ENCODE assay signal across 13 cellular contexts in the genomic region with DNA sequence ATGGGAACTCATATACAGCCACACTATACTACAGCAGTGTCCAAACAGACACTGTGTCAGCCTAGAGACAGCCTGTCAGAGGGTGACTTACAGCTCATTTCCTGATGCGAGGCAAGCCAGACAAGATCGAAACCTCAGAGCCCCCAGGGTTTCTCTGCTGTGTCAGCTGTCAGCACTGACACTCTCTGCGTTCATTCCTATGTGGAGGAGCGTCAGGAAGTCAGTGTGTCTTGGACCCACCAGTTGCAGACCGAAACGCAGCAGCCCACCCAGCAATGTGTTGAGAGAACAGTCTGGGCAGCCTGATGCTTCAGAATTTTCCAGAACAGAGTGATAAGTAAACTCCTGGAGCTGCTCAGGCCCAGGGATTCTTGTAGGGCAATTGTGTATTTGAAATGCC. TPM values are rescaled to one million over a fixed set of nuclear protein-coding genes. Genes with fewer than 3 reads are reported as not detected.
DNase-seq lines count a peak whose midpoint lies in the region; ATAC-seq lines count a peak whose summit lies in the region.
"Had no signal": no experiment of that assay in that cellular context is flagged by ENCODE, and none has a peak within 500 bp of the region (broad histone marks: within the 10 kb centered on the region; RNA-seq: fewer than 3 reads in every experiment).

No MANE protein-coding gene starts in this region.

- no peaks in the 10 kb centered on the region for H3K36me3 Mint-ChIP-seq in activated T-cell treated with anti-CD3 and anti-CD28 coated beads, Interleukin-2, amount 50 U/mL, for 72 hours (ENCODE audit: insufficient read depth in 2 of 2)

- no CpG with 5 or more reads among the region's 6 CpGs for WGBS in neuronal stem cell (ENCODE audit: extremely low coverage in 2 of 2, insufficient read length in 2 of 2, insufficient replicate concordance in 1 of 2), 2 donors

- H2AFZ ChIP-seq in neuronal stem cell (ENCODE audit: low read length) (peak overlapping the region; percentile 45), Karpas-422 (ENCODE audit: low read length) (no peak overlapping the region)

- H3K27ac ChIP-seq in neuronal stem cell (replicated peaks; ENCODE audit: low read length) (no peak overlapping the region), Karpas-422 (ENCODE audit: low read length) (no peak overlapping the region)

- H3K79me1 ChIP-seq in neuronal stem cell (ENCODE audit: low read depth, low read length): no peaks in the 10 kb centered on the region

- H3K4me3 ChIP-seq in neuronal stem cell (ENCODE audit: low read length in 2 of 2) (no peak overlapping the region), Karpas-422 (ENCODE audit: low read length) (no peak overlapping the region)

- DNase-seq in ELR (ENCODE audit: low read depth) (peak; percentile 33), RPMI7951 (ENCODE audit: low read depth) (peak; percentile 19), neuronal stem cell (ENCODE audit: low spot score) (no peak), occipital lobe (lab: John Stamatoyannopoulos, UW) (no peak), Karpas-422 (no peak), NCI-H187 (lab: John Stamatoyannopoulos, UW) (no peak), SHP77 treated with DMSO at 0.1 percent for 48 hours (lab: John Stamatoyannopoulos, UW) (no peak)
- peak; percentile 29 to 38 for DNase-seq in activated T-cell treated with anti-CD3 and anti-CD28 coated beads, Interleukin-2, amount 50 U/mL, for 72 hours
- DNase-seq: anterior cingulate cortex, NCI-H774, T1000 had no signal

- H2BK15ac ChIP-seq in neuronal stem cell (ENCODE audit: low read length): no peak overlapping the region

- H3K4me1 ChIP-seq in neuronal stem cell (ENCODE audit: control insufficient read depth in 2 of 2, insufficient read depth in 1 of 2, low read depth in 1 of 2, low read length in 2 of 2) (peaks cover 3 to 7% of the 10 kb centered on the region in 2 donors), Karpas-422 (ENCODE audit: low read length) (no peaks in the 10 kb centered on the region)

- H2BK120ac ChIP-seq in neuronal stem cell (ENCODE audit: low read depth, low read length): no peak overlapping the region

- H3K36me3 ChIP-seq in neuronal stem cell (replicated peaks in 1 of 2; ENCODE audit: control insufficient read depth in 2 of 2, insufficient read depth in 2 of 2, low read length in 2 of 2): no peaks in the 10 kb centered on the region
- H3K36me3 ChIP-seq in Karpas-422 (ENCODE audit: insufficient read depth, low read length): no peaks in the 10 kb centered on the region

- ATAC-seq in activated T-cell treated with anti-CD3 and anti-CD28 coated beads, Interleukin-2, amount 50 U/mL, for 72 hours (replicated peaks in 1 of 2): peak; percentile 78 to 93

- H3K27ac Mint-ChIP-seq in activated T-cell treated with anti-CD3 and anti-CD28 coated beads, Interleukin-2, amount 50 U/mL, for 72 hours: no peak overlapping the region

- peak overlapping the region; percentile 13 for H3K9ac ChIP-seq in neuronal stem cell (ENCODE audit: low read depth, low read length, poor library complexity)
- no peak overlapping the region for H3K9ac ChIP-seq in Karpas-422 (ENCODE audit: low read length)

- H3K14ac ChIP-seq in neuronal stem cell (ENCODE audit: low read length): no peak overlapping the region

- no peak overlapping the region for H3K4ac ChIP-seq in neuronal stem cell (ENCODE audit: low read length)

- no peaks in the 10 kb centered on the region for H3K9me3 Mint-ChIP-seq in activated T-cell treated with anti-CD3 and anti-CD28 coated beads, Interleukin-2, amount 50 U/mL, for 72 hours

- H4K8ac ChIP-seq in neuronal stem cell (ENCODE audit: low read depth, low read length): no peak overlapping the region

- no peaks in the 10 kb centered on the region for H3K9me2 ChIP-seq in Karpas-422 (replicated peaks; ENCODE audit: insufficient read depth, low read length)

- no peaks in the 10 kb centered on the region for H4K20me1 ChIP-seq in Karpas-422 (ENCODE audit: insufficient read depth, low read depth, low read length)

- H3K27me3 Mint-ChIP-seq in activated T-cell treated with anti-CD3 and anti-CD28 coated beads, Interleukin-2, amount 50 U/mL, for 72 hours (ENCODE audit: low read depth): peaks cover 14% of the 10 kb centered on the region

- no peak overlapping the region for H2BK12ac ChIP-seq in neuronal stem cell (ENCODE audit: low read length)

- H3K23ac ChIP-seq in neuronal stem cell (ENCODE audit: low read depth, low read length, poor library complexity): no peak overlapping the region

- H3K27me3 ChIP-seq in neuronal stem cell (ENCODE audit: control insufficient read depth in 3 of 3, insufficient read depth in 3 of 3, low read depth in 1 of 3, low read length in 3 of 3) (peaks cover 0 to 6% (median 0%) of the 10 kb centered on the region in 3 experiments), Karpas-422 (ENCODE audit: low read length) (no peaks in the 10 kb centered on the region)

- no peak overlapping the region for H2BK5ac ChIP-seq in neuronal stem cell (ENCODE audit: low read length)

- peaks cover 20% of the 10 kb centered on the region for H3K4me1 Mint-ChIP-seq in activated T-cell treated with anti-CD3 and anti-CD28 coated beads, Interleukin-2, amount 50 U/mL, for 72 hours (ENCODE audit: low read depth)

- H3K4me2 ChIP-seq in neuronal stem cell (ENCODE audit: insufficient read depth, low read length, poor library complexity, severe bottlenecking): no peak overlapping the region
- H3K4me2 ChIP-seq in Karpas-422 (ENCODE audit: low read depth, low read length, poor library complexity, severe bottlenecking): no peak overlapping the region

- H3K18ac ChIP-seq in neuronal stem cell (ENCODE audit: low read length): peak overlapping the region; percentile 87

- no peak overlapping the region for H2AK5ac ChIP-seq in neuronal stem cell (ENCODE audit: low read depth, low read length)

- H3K9me3 ChIP-seq in neuronal stem cell (replicated peaks in 1 of 2; ENCODE audit: control insufficient read depth in 2 of 2, insufficient read depth in 1 of 2, low read depth in 1 of 2, low read length in 2 of 2): no peaks in the 10 kb centered on the region
- no peaks in the 10 kb centered on the region for H3K9me3 ChIP-seq in Karpas-422 (ENCODE audit: low read length)

- H3K4me3 Mint-ChIP-seq in activated T-cell treated with anti-CD3 and anti-CD28 coated beads, Interleukin-2, amount 50 U/mL, for 72 hours: peak overlapping the region; percentile 48 to 70

- H3K79me2 ChIP-seq in Karpas-422 (ENCODE audit: low read length): no peaks in the 10 kb centered on the region

- no peak overlapping the region for H4K91ac ChIP-seq in neuronal stem cell (ENCODE audit: low read depth, low read length, poor library complexity)

RNA-seq across cellular contexts. Expression of a gene that starts 20.6 kb away (rescaled TPM):
- 0.10 and 0.12 TPM in 2 replicates for total RNA-seq in RPMI7951 (2014; rRNA removed; shearing (Covaris generic))
- total RNA-seq in activated T-cell treated with anti-CD3 and anti-CD28 coated beads, Interleukin-2, amount 50 U/mL, for 72 hours: 1 to 10 TPM in 1 of 2 donors, under 1 TPM in 1; 0.86 to 2.1 TPM
- polyA plus RNA-seq in neuronal stem cell (2013, experiment 1 of 2): 2.6 TPM
- polyA plus RNA-seq in neuronal stem cell (2013, experiment 2 of 2): 2.8 TPM
- total RNA-seq in occipital lobe: 93.1 TPM
- 0.14 and 0.15 TPM in 2 replicates for total RNA-seq in Karpas-422 (2014; rRNA removed; shearing (Covaris generic); ENCODE audit: low replicate concordance)

RNA-seq across cellular contexts. Expression of a gene that starts 29.0 kb away (rescaled TPM):
- not detected in 2 replicates for total RNA-seq in RPMI7951 (2014; rRNA removed; shearing (Covaris generic))
- not detected for total RNA-seq in activated T-cell treated with anti-CD3 and anti-CD28 coated beads, Interleukin-2, amount 50 U/mL, for 72 hours
- polyA plus RNA-seq in neuronal stem cell (2013, experiment 1 of 2): not detected
- not detected for polyA plus RNA-seq in neuronal stem cell (2013, experiment 2 of 2)
- not detected for total RNA-seq in occipital lobe
- total RNA-seq in Karpas-422 (2014; rRNA removed; shearing (Covaris generic); ENCODE audit: low replicate concordance): not detected in 2 replicates
- total RNA-seq: endothelial cell of umbilical vein, LHCN-M2 had no signal
- polyA plus RNA-seq: endothelial cell of umbilical vein had no signal

Comparison
In these comparisons a context has a peak if more than half of its experiments do, and no peak if none do; other contexts are left out.
1. DNase-seq: peak in ELR (single experiment), RPMI7951 (single experiment) and activated T-cell treated with anti-CD3 and anti-CD28 coated beads, Interleukin-2, amount 50 U/mL, for 72 hours (2 of 2); none in neuronal stem cell (single experiment), occipital lobe (single experiment), Karpas-422 (single experiment), NCI-H187 (0 of 2) and SHP77 treated with DMSO at 0.1 percent for 48 hours (single experiment).
2. RNA of a gene that starts 20.6 kb away (total RNA-seq): 93.1 TPM in occipital lobe (single experiment); 0.86 to 2.1 TPM in activated T-cell treated with anti-CD3 and anti-CD28 coated beads, Interleukin-2, amount 50 U/mL, for 72 hours, 0.14 to 0.15 TPM in Karpas-422 and 0.10 to 0.12 TPM in RPMI7951; every median in the first group is over 10 times any median in the second.